ENCODE assay signal across 7 cellular contexts in genomic region chr1:244014859-244015258, GRCh38. TPM values are rescaled to one million over a fixed set of nuclear protein-coding genes. Genes with fewer than 3 reads are reported as not detected.
DNase-seq lines count a peak whose midpoint lies in the region; ATAC-seq and TF ChIP-seq lines count a peak whose summit lies in the region.
"Not testable (repeated sequence)": the region's sequence is repeated elsewhere in the genome, so short reads cannot be mapped to it uniquely, and the experiment has no call there.

No MANE protein-coding gene starts in this region.

- not testable (repeated sequence) for H3K4me3 Mint-ChIP-seq in neural progenitor cell

- TF ChIP-seq POLR2A in body of pancreas (IDR thresholded peaks at IDR 0.05): not testable (repeated sequence)

- H3K27ac Mint-ChIP-seq in neural progenitor cell: not testable (repeated sequence)

- not testable (repeated sequence) for H2AFZ ChIP-seq in neural progenitor cell (replicated peaks)

- ATAC-seq in body of pancreas: not testable (repeated sequence)

- not testable (repeated sequence) for H3K4me1 ChIP-seq in body of pancreas
- H3K4me1 ChIP-seq in neural progenitor cell: peaks cover 14% of the 10 kb centered on the region

- not testable (repeated sequence) for H3K27ac ChIP-seq in body of pancreas, neural progenitor cell

- not testable (repeated sequence) for H3K36me3 ChIP-seq in body of pancreas (replicated peaks in 1 of 2; ENCODE audit: insufficient read depth in 1 of 2, low read depth in 2 of 2); neural progenitor cell

- intact Hi-C loops in body of pancreas (cut with DNase I): not testable (repeated sequence)

- not testable (repeated sequence) for H3K36me3 Mint-ChIP-seq in neural progenitor cell

- H3K4me2 ChIP-seq in neural progenitor cell: not testable (repeated sequence)

- not testable (repeated sequence) for H3K9ac ChIP-seq in neural progenitor cell

- H3K4me1 Mint-ChIP-seq in neural progenitor cell: peaks cover 20% of the 10 kb centered on the region

- H3K79me2 ChIP-seq in neural progenitor cell (ENCODE audit: low read depth): not testable (repeated sequence)

- not testable (repeated sequence) for H3K9me3 Mint-ChIP-seq in neural progenitor cell

- not testable (repeated sequence) for H3K4me3 ChIP-seq in AG09309 (ENCODE audit: control insufficient read depth, low read depth, low read length); body of pancreas; fibroblast of villous mesenchyme (ENCODE audit: low read depth, low read length); neural progenitor cell

- H3K9me3 ChIP-seq in body of pancreas; neural progenitor cell (ENCODE audit: low read depth): not testable (repeated sequence)

- H4K20me1 ChIP-seq in neural progenitor cell (ENCODE audit: low read depth): not testable (repeated sequence)

- not testable (repeated sequence) for H3K27me3 Mint-ChIP-seq in neural progenitor cell (ENCODE audit: insufficient read depth, low read depth)

- H3K27me3 ChIP-seq in body of pancreas, neural progenitor cell: not testable (repeated sequence)

- H3F3A ChIP-seq in neural progenitor cell (ENCODE audit: low read depth): not testable (repeated sequence)

- WGBS in body of pancreas, 2 donors: 42 to 64% methylated on average over 3 of the region's 3 CpGs

- peak; percentile 28 for TF ChIP-seq CTCF in AG09309 (IDR thresholded peaks at IDR 0.05; ENCODE audit: control insufficient read depth, insufficient read depth, low read depth, low read length, missing control alignments)
- peak in 4 of 7 experiments; percentile 42 to 51 (median 46) for TF ChIP-seq CTCF in body of pancreas (IDR thresholded peaks at IDR 0.05)
- TF ChIP-seq CTCF in fibroblast of villous mesenchyme (IDR thresholded peaks at IDR 0.05; ENCODE audit: insufficient read depth, low read depth, low read length): peak; percentile 10
- TF ChIP-seq CTCF in neural progenitor cell (IDR thresholded peaks at IDR 0.05): peak; percentile 28

- DNase-seq in AG09309 (ENCODE audit: low read depth); neural progenitor cell (ENCODE audit: low spot score): not testable (repeated sequence)
- DNase-seq in HT-29 (ENCODE audit: low spot score) (peak; percentile 1), MV-4-11 (lab: John Stamatoyannopoulos, UW) (peak; percentile 6), RKO (ENCODE audit: low spot score) (peak; percentile 3), body of pancreas (peak; percentile 27 to 50 (median 38)), fibroblast of villous mesenchyme (ENCODE audit: low read depth) (peak; percentile 17)

RNA-seq across cellular contexts. Expression of gene ZBTB18, which starts 36.2 kb away (rescaled TPM):
- total RNA-seq in HT-29 (2014; rRNA removed; shearing (Covaris generic)): 10.7 and 11.0 TPM in 2 replicates
- total RNA-seq in body of pancreas (10 to 100 TPM; 20.4 to 22.6 TPM), fibroblast of villous mesenchyme (9.3 and 12.1 TPM in 2 replicates), neural progenitor cell (ENCODE audit: low replicate concordance) (26.8 and 30.1 TPM in 2 replicates)
